In the genomic region with DNA sequence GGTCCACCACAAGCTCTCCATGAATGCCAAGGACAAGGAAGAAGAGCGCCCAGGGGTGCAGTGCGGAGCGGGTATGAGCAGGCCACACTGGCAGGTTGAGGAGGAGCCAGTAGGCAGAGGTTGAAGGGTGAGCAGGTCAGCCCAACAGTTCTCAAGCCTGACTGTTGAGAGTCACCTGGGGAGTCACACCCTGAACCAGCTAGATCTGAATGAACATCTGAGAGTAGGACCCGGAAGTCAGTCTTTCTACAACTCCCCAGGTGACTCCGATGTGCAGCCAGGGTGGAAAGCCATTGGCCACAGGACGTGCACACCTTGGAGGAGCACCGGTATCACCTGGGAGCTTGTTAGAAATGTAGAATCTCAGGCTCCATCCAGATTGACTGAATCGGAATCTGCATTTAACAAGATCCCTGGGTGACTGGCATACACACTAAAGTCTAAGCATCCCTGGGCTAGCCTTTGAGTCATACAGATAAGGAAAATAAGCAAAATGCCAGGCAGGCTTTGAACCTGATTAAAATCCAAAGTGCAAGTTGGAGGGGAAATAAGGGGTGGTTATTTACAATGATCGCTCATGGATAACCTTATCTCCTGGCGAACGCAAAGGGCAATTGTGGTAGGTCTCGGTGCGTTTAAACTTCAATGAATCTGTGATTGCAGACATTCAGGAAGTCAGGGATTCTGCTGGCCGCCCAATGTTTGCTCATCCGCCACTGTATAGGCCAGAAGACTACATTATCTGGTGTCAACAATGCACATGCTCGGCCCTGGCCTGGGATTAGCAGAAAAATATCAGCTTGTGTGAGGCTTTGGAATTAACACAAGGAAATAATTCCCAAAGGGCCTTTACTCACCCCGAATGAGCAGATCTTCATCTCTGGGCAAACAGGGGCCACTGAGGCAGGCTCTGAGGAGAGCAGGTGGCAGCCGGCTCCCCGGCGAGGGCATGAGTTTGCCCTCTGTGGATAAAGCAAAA, we compare ENCODE assay signal across 1 cellular context.
TF ChIP-seq lines count a peak whose summit lies in the region.

No MANE protein-coding gene starts in this region.

TF ChIP-seq in HepG2, 621 proteins besides CTCF, POLR2A, EP300 and RAD21 (continued from another document and continues in another):
- TF ChIP-seq, protein P1, sequence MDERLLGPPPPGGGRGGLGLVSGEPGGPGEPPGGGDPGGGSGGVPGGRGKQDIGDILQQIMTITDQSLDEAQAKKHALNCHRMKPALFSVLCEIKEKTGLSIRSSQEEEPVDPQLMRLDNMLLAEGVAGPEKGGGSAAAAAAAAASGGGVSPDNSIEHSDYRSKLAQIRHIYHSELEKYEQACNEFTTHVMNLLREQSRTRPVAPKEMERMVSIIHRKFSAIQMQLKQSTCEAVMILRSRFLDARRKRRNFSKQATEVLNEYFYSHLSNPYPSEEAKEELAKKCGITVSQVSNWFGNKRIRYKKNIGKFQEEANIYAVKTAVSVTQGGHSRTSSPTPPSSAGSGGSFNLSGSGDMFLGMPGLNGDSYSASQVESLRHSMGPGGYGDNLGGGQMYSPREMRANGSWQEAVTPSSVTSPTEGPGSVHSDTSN (CRISPR knock-in tag; IDR thresholded peaks at IDR 0.05) = peak; percentile 21; the same call in 1 of the 2 replicates
- TF ChIP-seq PAF1 (CRISPR knock-in tag; IDR thresholded peaks at IDR 0.05) (no peak), ZKSCAN1 (IDR thresholded peaks at IDR 0.05; ENCODE audit: low read length) (0 out of 2 replicates have a peak, but pooled peaks have one; percentile 31), AGO2 (optimal IDR thresholded peaks at IDR 0.05; ENCODE audit: low read depth, low read length) (no peak), FOXA3 (CRISPR knock-in tag; IDR thresholded peaks at IDR 0.05) (peak; percentile 93), ZFP36L1 (CRISPR knock-in tag; IDR thresholded peaks at IDR 0.05) (peak; percentile 20; the same call in 1 of the 2 replicates), MEF2D (CRISPR knock-in tag; IDR thresholded peaks at IDR 0.05) (peak; percentile 81), MTA1 (CRISPR knock-in tag; IDR thresholded peaks at IDR 0.05; ENCODE audit: borderline replicate concordance) (peak; percentile 70; the same call in 1 of the 2 replicates), MAX (IDR thresholded peaks at IDR 0.05) (peak; percentile 88), ZNF160 (CRISPR knock-in tag; IDR thresholded peaks at IDR 0.05) (no peak), PPARG (CRISPR knock-in tag; conservative IDR thresholded peaks at IDR 0.05) (peak; percentile 70), ZNF18 (CRISPR knock-in tag; IDR thresholded peaks at IDR 0.05; ENCODE audit: insufficient replicate concordance) (peak; percentile 59), ZFP36L2 (CRISPR knock-in tag; IDR thresholded peaks at IDR 0.05) (no peak), ZNF574 (CRISPR knock-in tag; IDR thresholded peaks at IDR 0.05) (peak; percentile 51), ZNF768 (CRISPR knock-in tag; IDR thresholded peaks at IDR 0.05) (no peak), ATF7 (IDR thresholded peaks at IDR 0.05) (no peak), ATF7 (CRISPR knock-in tag; IDR thresholded peaks at IDR 0.05) (peak; percentile 16; the same call in 1 of the 2 replicates), FOSL2 (CRISPR knock-in tag; IDR thresholded peaks at IDR 0.05) (peak; percentile 89), ZNF124 (CRISPR knock-in tag; IDR thresholded peaks at IDR 0.05) (no peak; the same call in none of the 2 replicates), KAT8 (CRISPR knock-in tag; IDR thresholded peaks at IDR 0.05) (peak; percentile 70), ZFP41 (CRISPR knock-in tag; IDR thresholded peaks at IDR 0.05; ENCODE audit: borderline replicate concordance) (no peak), NR1H2 (CRISPR knock-in tag; IDR thresholded peaks at IDR 0.05; ENCODE audit: borderline replicate concordance, low read depth) (no peak), LCORL (IDR thresholded peaks at IDR 0.05) (0 out of 2 replicates have a peak, but pooled peaks have one; percentile 36), LCORL (CRISPR knock-in tag; IDR thresholded peaks at IDR 0.05) (peak; percentile 72; the same call in 1 of the 2 replicates), HNRNPL (IDR thresholded peaks at IDR 0.05; ENCODE audit: low read depth, low read length) (0 out of 2 replicates have a peak, but pooled peaks have one; percentile 36), ZNF331 (CRISPR knock-in tag; IDR thresholded peaks at IDR 0.05) (peak; percentile 68; the same call in 1 of the 2 replicates), MEIS1 (CRISPR knock-in tag; IDR thresholded peaks at IDR 0.05; ENCODE audit: borderline replicate concordance) (peak; percentile 91; the same call in 1 of the 2 replicates), ZNF263 (CRISPR knock-in tag; IDR thresholded peaks at IDR 0.05) (no peak), ZNF232 (CRISPR knock-in tag; IDR thresholded peaks at IDR 0.05; ENCODE audit: borderline replicate concordance) (peak; percentile 96), ZNF644 (CRISPR knock-in tag; IDR thresholded peaks at IDR 0.05; ENCODE audit: low read depth) (no peak), ZBTB44 (CRISPR knock-in tag; IDR thresholded peaks at IDR 0.05) (no peak), MTF1 (CRISPR knock-in tag; IDR thresholded peaks at IDR 0.05) (no peak), ZNF335 (CRISPR knock-in tag; IDR thresholded peaks at IDR 0.05) (peak; percentile 28; the same call in 1 of the 2 replicates), NAIF1 (CRISPR knock-in tag; IDR thresholded peaks at IDR 0.05; ENCODE audit: borderline replicate concordance) (0 out of 2 replicates have a peak, but pooled peaks have one; percentile 72), HIVEP1 (CRISPR knock-in tag; IDR thresholded peaks at IDR 0.05) (0 out of 2 replicates have a peak, but pooled peaks have one; percentile 35), BATF2 (CRISPR knock-in tag; IDR thresholded peaks at IDR 0.05) (no peak)
- TF ChIP-seq, protein P2, sequence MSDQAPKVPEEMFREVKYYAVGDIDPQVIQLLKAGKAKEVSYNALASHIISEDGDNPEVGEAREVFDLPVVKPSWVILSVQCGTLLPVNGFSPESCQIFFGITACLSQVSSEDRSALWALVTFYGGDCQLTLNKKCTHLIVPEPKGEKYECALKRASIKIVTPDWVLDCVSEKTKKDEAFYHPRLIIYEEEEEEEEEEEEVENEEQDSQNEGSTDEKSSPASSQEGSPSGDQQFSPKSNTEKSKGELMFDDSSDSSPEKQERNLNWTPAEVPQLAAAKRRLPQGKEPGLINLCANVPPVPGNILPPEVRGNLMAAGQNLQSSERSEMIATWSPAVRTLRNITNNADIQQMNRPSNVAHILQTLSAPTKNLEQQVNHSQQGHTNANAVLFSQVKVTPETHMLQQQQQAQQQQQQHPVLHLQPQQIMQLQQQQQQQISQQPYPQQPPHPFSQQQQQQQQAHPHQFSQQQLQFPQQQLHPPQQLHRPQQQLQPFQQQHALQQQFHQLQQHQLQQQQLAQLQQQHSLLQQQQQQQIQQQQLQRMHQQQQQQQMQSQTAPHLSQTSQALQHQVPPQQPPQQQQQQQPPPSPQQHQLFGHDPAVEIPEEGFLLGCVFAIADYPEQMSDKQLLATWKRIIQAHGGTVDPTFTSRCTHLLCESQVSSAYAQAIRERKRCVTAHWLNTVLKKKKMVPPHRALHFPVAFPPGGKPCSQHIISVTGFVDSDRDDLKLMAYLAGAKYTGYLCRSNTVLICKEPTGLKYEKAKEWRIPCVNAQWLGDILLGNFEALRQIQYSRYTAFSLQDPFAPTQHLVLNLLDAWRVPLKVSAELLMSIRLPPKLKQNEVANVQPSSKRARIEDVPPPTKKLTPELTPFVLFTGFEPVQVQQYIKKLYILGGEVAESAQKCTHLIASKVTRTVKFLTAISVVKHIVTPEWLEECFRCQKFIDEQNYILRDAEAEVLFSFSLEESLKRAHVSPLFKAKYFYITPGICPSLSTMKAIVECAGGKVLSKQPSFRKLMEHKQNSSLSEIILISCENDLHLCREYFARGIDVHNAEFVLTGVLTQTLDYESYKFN (CRISPR knock-in tag; conservative IDR thresholded peaks at IDR 0.05) = peak; percentile 99
- TF ChIP-seq, protein P3, sequence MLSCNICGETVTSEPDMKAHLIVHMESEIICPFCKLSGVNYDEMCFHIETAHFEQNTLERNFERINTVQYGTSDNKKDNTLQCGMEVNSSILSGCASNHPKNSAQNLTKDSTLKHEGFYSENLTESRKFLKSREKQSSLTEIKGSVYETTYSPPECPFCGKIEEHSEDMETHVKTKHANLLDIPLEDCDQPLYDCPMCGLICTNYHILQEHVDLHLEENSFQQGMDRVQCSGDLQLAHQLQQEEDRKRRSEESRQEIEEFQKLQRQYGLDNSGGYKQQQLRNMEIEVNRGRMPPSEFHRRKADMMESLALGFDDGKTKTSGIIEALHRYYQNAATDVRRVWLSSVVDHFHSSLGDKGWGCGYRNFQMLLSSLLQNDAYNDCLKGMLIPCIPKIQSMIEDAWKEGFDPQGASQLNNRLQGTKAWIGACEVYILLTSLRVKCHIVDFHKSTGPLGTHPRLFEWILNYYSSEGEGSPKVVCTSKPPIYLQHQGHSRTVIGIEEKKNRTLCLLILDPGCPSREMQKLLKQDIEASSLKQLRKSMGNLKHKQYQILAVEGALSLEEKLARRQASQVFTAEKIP (CRISPR knock-in tag; IDR thresholded peaks at IDR 0.05; ENCODE audit: borderline replicate concordance) = no peak
- TF ChIP-seq, protein P4, sequence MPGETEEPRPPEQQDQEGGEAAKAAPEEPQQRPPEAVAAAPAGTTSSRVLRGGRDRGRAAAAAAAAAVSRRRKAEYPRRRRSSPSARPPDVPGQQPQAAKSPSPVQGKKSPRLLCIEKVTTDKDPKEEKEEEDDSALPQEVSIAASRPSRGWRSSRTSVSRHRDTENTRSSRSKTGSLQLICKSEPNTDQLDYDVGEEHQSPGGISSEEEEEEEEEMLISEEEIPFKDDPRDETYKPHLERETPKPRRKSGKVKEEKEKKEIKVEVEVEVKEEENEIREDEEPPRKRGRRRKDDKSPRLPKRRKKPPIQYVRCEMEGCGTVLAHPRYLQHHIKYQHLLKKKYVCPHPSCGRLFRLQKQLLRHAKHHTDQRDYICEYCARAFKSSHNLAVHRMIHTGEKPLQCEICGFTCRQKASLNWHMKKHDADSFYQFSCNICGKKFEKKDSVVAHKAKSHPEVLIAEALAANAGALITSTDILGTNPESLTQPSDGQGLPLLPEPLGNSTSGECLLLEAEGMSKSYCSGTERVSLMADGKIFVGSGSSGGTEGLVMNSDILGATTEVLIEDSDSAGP (CRISPR knock-in tag; IDR thresholded peaks at IDR 0.05; ENCODE audit: borderline replicate concordance) = peak; percentile 44; the same call in 1 of the 2 replicates
- TF ChIP-seq, protein P5, sequence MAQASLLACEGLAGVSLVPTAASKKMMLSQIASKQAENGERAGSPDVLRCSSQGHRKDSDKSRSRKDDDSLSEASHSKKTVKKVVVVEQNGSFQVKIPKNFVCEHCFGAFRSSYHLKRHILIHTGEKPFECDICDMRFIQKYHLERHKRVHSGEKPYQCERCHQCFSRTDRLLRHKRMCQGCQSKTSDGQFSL (CRISPR knock-in tag; IDR thresholded peaks at IDR 0.05) = no peak
- TF ChIP-seq, protein P6, sequence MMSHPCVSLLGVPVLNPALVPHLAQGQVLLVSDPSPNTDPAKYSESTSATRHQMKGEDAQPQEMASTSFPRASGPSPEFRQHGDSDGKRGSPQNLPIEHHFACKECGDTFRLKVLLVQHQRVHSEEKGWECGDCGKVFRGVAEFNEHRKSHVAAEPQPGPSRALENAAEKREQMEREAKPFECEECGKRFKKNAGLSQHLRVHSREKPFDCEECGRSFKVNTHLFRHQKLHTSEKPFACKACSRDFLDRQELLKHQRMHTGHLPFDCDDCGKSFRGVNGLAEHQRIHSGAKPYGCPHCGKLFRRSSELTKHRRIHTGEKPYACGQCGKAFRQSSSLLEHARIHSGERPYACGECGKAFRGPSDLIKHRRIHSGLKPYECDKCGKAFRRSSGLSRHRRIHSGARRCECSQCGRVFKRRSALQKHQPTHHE (CRISPR knock-in tag; IDR thresholded peaks at IDR 0.05; ENCODE audit: borderline replicate concordance) = no peak
